Comparison of ENCODE assay signal across 21 cellular contexts in the genomic region with DNA sequence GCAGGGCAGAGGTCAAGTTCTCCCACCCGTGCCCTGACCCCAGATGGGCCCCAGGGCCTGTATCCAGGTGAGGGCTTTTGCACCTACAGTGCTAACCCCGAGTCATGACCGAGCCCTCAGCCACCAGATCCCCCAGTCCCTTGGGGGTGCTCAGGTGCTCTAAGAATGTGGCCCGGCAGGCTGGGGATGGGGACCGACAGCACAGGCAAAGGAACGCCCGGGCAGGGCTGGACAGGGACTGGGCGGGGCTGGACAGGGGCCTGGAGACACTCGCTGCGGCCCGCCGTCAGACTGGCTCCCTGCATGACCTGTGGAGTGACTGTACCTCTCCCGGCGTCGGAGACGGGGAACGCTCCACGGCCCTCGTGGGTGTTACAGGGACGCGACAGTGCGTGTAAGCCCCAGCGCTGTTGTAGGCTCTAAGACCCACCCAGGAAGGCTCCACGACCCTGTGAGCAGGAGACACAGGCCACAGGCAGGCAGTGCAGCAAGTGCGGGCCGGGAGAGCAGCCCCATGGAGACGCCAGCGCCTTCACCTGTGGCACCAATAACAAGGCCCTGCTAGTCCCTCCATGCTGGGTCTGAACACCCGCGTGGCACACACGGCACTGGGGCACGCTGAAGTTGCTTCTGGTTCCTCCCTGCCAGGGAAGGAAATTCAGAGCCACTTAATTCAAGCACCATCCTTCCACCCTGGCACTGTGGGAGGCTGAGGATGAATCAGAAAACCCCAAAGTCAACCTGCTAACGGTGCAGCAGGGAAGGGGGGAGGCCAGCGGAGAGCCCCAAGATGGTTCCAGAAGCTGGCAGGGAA. TPM values are rescaled to one million over a fixed set of nuclear protein-coding genes. Genes with fewer than 3 reads are reported as not detected.
DNase-seq lines count a peak whose midpoint lies in the region; ATAC-seq, FAIRE-seq and TF ChIP-seq lines count a peak whose summit lies in the region.
"Had no signal": no experiment of that assay in that cellular context is flagged by ENCODE, and none has a peak within 500 bp of the region (broad histone marks: within the 10 kb centered on the region; RNA-seq: fewer than 3 reads in every experiment).

No MANE protein-coding gene starts in this region.

- H3K9ac ChIP-seq in GM12878 (ENCODE audit: control insufficient read depth, insufficient read depth, low read length): no peak overlapping the region

- H3K27ac ChIP-seq in GM12878 (ENCODE audit: control insufficient read depth, insufficient read depth) (no peak overlapping the region), lung (ENCODE audit: low read depth in 1 of 2, low read length in 1 of 2) (peak overlapping the region; percentile 11 to 55), stomach (peak overlapping the region in 2 of 5 donors; percentile 6 to 61)
- H3K27ac ChIP-seq: A549, cardiac muscle cell, WERI-Rb-1 had no signal

- no peak overlapping the region for H2AFZ ChIP-seq in GM12878 (ENCODE audit: control insufficient read depth, low read depth, low read length)

- WGBS in GM12878 (ENCODE audit: insufficient coverage, insufficient replicate concordance, low lambda C conversion rate, missing lambda C conversion rate): 66% methylated on average over 34 of the region's 34 CpGs
- WGBS in lung, 2 donors: 76 to 78% methylated on average over 34 of the region's 34 CpGs
- WGBS in stomach, 5 donors: 69 to 83% (median 78%) methylated on average over 18 to 34 of the region's 34 CpGs

- H3K9me3 ChIP-seq in GM12878 (replicated peaks; ENCODE audit: control insufficient read depth, insufficient read depth, low read length): no peaks in the 10 kb centered on the region
- peaks cover 0 to 3% of the 10 kb centered on the region in 2 donors for H3K9me3 ChIP-seq in lung (ENCODE audit: control insufficient read depth in 2 of 2, insufficient read depth in 1 of 2, low read length in 1 of 2)
- H3K9me3 ChIP-seq in stomach: no peaks in the 10 kb centered on the region
- H3K9me3 ChIP-seq: A549, HAP-1 had no signal

- H3K27ac Mint-ChIP-seq in MCF 10A (ENCODE audit: low read depth, unreplicated experiment): no peak overlapping the region
- H3K27ac Mint-ChIP-seq: activated T-helper 1 cell treated with anti-CD3 and anti-CD28 coated beads, Interleukin-12 subunit alpha, Interleukin-12 subunit beta, Interleukin-2, Interleukin-4 antibody, amounts not matched to agents 30 ng/mL and 10 ng/mL and 1 ng/mL, durations not matched to agents 14 hours and 24 hours and 36 hours; CD4-positive, alpha-beta T cell; effector memory CD8-positive, alpha-beta T cell; T-cell had no signal

- no peak for TF ChIP-seq EP300 in GM12878 (IDR thresholded peaks at IDR 0.05; ENCODE audit: borderline replicate concordance in 1 of 2, control insufficient read depth in 1 of 2, low read depth in 2 of 2, low read length in 2 of 2)
- no peak for TF ChIP-seq EP300 in stomach (IDR thresholded peaks at IDR 0.05)

- peak overlapping the region; percentile 56; the same call in 1 of the 2 replicates for H3K4me3 ChIP-seq in GM12878
- no peak overlapping the region for H3K4me3 ChIP-seq in lung
- peak overlapping the region in 3 of 4 donors; percentile 55 to 75 (median 67) for H3K4me3 ChIP-seq in stomach
- H3K4me3 ChIP-seq: A549, cardiac muscle cell, HAP-1 had no signal

- in situ Hi-C loops in T47D (cut with HindIII; ENCODE audit: low pct_unique_long_range_greater_than_20kb, low sequenced_read_pairs) (no loop called here), GM12878 (cut with MboI) (loop anchor here (5.0 kb wide), 1 partner anchor 229 kb away; no protein-coding TSS in a partner anchor)

- intact Hi-C loops in MCF 10A (cut with micrococcal nuclease): no loop called here
- intact Hi-C loops in GM12878 (cut with micrococcal nuclease; ENCODE audit: unreplicated experiment): loop anchor here (5.0 kb wide), 1 partner anchor 34 kb away; no protein-coding TSS in a partner anchor
- intact Hi-C loops in stomach (cut with DNase I; ENCODE audit: low total_unique reads): no loop called here

- 0 out of 3 replicates have a peak, but pooled peaks have one; percentile 4 for ATAC-seq in GM12878
- no peak for ATAC-seq in lung (ENCODE audit: insufficient read depth, low FRiP score)
- no peak for ATAC-seq in HG03196 (IDR thresholded peaks at IDR 0.05; ENCODE audit: unreplicated experiment)
- ATAC-seq: effector memory CD8-positive, alpha-beta T cell; naive thymus-derived CD8-positive, alpha-beta T cell; T-cell had no signal

- H3K36me3 ChIP-seq in GM12878 (ENCODE audit: control insufficient read depth in 2 of 2, insufficient read depth in 2 of 2, low read length in 1 of 2): peaks cover 0 to 2% of the 10 kb centered on the region in 2 experiments; a peak in 3 of 4 replicates
- H3K36me3 ChIP-seq in lung (ENCODE audit: control insufficient read depth in 2 of 2, insufficient read depth in 2 of 2, low read length in 2 of 2): no peaks in the 10 kb centered on the region
- no peaks in the 10 kb centered on the region for H3K36me3 ChIP-seq in stomach
- H3K36me3 ChIP-seq: cardiac muscle cell, HAP-1, WERI-Rb-1 had no signal

- CTCF ChIA-PET in MCF 10A (lab: Yijun Ruan, JAX): no interaction called here
- CTCF ChIA-PET in GM12878 (lab: Yijun Ruan, JAX): no interaction called here

- H3K27me3 ChIP-seq in GM12878 (replicated peaks in 1 of 2; ENCODE audit: control insufficient read depth in 2 of 2, insufficient read depth in 2 of 2, low read length in 1 of 2): peaks cover 0 to 1% of the 10 kb centered on the region in 2 experiments; a peak in 1 of 4 replicates
- no peaks in the 10 kb centered on the region for H3K27me3 ChIP-seq in lung (ENCODE audit: control insufficient read depth, insufficient read depth)
- H3K27me3 ChIP-seq in stomach: peaks cover 0 to 92% (median 41%) of the 10 kb centered on the region in 3 donors

- peak overlapping the region; percentile 90 for H3K4me2 ChIP-seq in GM12878 (ENCODE audit: control insufficient read depth, insufficient read depth)
- H3K4me2 ChIP-seq: A549 had no signal

- peaks cover 43% of the 10 kb centered on the region for H3K4me1 ChIP-seq in GM12878 (ENCODE audit: control insufficient read depth, insufficient read depth, low read length)
- peaks cover 0 to 21% of the 10 kb centered on the region in 2 donors for H3K4me1 ChIP-seq in lung (ENCODE audit: control insufficient read depth in 2 of 2, insufficient read depth in 2 of 2, low read length in 2 of 2)
- peaks cover 25 to 71% (median 58%) of the 10 kb centered on the region in 4 donors for H3K4me1 ChIP-seq in stomach
- H3K4me1 ChIP-seq: HAP-1 had no signal

- no peaks in the 10 kb centered on the region for H3K36me3 Mint-ChIP-seq in MCF 10A (ENCODE audit: insufficient read depth, unreplicated experiment)
- H3K36me3 Mint-ChIP-seq: naive thymus-derived CD8-positive, alpha-beta T cell; T-cell had no signal

- H3K9me3 Mint-ChIP-seq in MCF 10A (ENCODE audit: unreplicated experiment): no peaks in the 10 kb centered on the region
- H3K9me3 Mint-ChIP-seq: activated T-helper 1 cell treated with anti-CD3 and anti-CD28 coated beads, Interleukin-12 subunit alpha, Interleukin-12 subunit beta, Interleukin-2, Interleukin-4 antibody, amounts not matched to agents 30 ng/mL and 10 ng/mL and 1 ng/mL, durations not matched to agents 14 hours and 24 hours and 36 hours; CD4-positive, alpha-beta T cell; effector memory CD8-positive, alpha-beta T cell; naive thymus-derived CD8-positive, alpha-beta T cell; T-cell had no signal

- H3K27me3 Mint-ChIP-seq in MCF 10A (ENCODE audit: insufficient read depth, unreplicated experiment): peaks cover 13% of the 10 kb centered on the region

- H3K4me1 Mint-ChIP-seq in MCF 10A (ENCODE audit: insufficient read depth, unreplicated experiment): no peaks in the 10 kb centered on the region

- TF ChIP-seq RAD21 in GM12878 (IDR thresholded peaks at IDR 0.05; ENCODE audit: insufficient read depth, low read depth, low read length): no peak

- RAD21 ChIA-PET in GM12878 (lab: Charles Lee; ENCODE audit: unreplicated experiment): no interaction called here

- no peaks in the 10 kb centered on the region for H4K20me1 ChIP-seq in GM12878 (ENCODE audit: control insufficient read depth, insufficient read depth)

- TF ChIP-seq POLR2A in GM12878 (IDR thresholded peaks at IDR 0.05; ENCODE audit: low read depth, low read length) (no peak), stomach (IDR thresholded peaks at IDR 0.05) (no peak)

- POLR2A ChIA-PET in MCF 10A (lab: Yijun Ruan, JAX) (no interaction called here), GM12878 (lab: Charles Lee) (interaction anchor here (0.8 to 1.5 kb wide), 2 partner anchors 34 to 40 kb away, joined by 3 to 4 read pairs; no protein-coding TSS in a partner anchor)

- BruUV-seq in MCF 10A (replicated peaks; lab: Mats Ljungman, UMichigan): no TSS peak
- BruUV-seq in GM12878 (replicated peaks; lab: Mats Ljungman, UMichigan): no TSS peak

- no peak overlapping the region for H3K4me3 Mint-ChIP-seq in MCF 10A (ENCODE audit: unreplicated experiment)
- H3K4me3 Mint-ChIP-seq: activated T-helper 1 cell treated with anti-CD3 and anti-CD28 coated beads, Interleukin-12 subunit alpha, Interleukin-12 subunit beta, Interleukin-2, Interleukin-4 antibody, amounts not matched to agents 30 ng/mL and 10 ng/mL and 1 ng/mL, durations not matched to agents 14 hours and 24 hours and 36 hours had no signal

- TF ChIP-seq CTCF in MCF 10A (IDR thresholded peaks at IDR 0.05; ENCODE audit: unreplicated experiment) (no peak), GM12878 (IDR thresholded peaks at IDR 0.05 in 2 of 3, conservative IDR thresholded peaks at IDR 0.05 in 1 of 3; ENCODE audit: control insufficient read depth in 2 of 3, extremely low read depth in 1 of 3, insufficient read depth in 1 of 3, low read depth in 3 of 3, low read length in 3 of 3) (no peak), lung (IDR thresholded peaks at IDR 0.05; ENCODE audit: control extremely low read depth, extremely low read depth) (no peak), stomach (IDR thresholded peaks at IDR 0.05) (no peak)

- peaks cover 21% of the 10 kb centered on the region for H3K79me2 ChIP-seq in GM12878 (ENCODE audit: control insufficient read depth, insufficient read depth, low read length)

- SMC1A ChIA-PET in GM12878 (lab: Charles Lee; ENCODE audit: uncharacterized antibody, unreplicated experiment): no interaction called here

- no peak for FAIRE-seq in GM12878 (lab: Jason Lieb, UNC)
- FAIRE-seq: A549 had no signal

- DNase-seq in T47D (ENCODE audit: low read depth in 1 of 2, low spot score in 1 of 2) (peak; percentile 81 to 84), MCF 10A (ENCODE audit: unreplicated experiment) (no peak), GM12878 (ENCODE audit: low read depth, low spot score) (no peak), lung (ENCODE audit: low spot score) (no peak), stomach (no peak), activated gamma-delta T cell treated with Interleukin-2 at 50 U/mL for 16 hours (no peak), iPS-NIHi7 (ENCODE audit: extremely low spot score) (no peak)
- DNase-seq: activated CD8-positive, alpha-beta memory T cell treated with anti-CD3 and anti-CD28 coated beads for 24 hours; CD4-positive, alpha-beta T cell; DMS53; effector memory CD8-positive, alpha-beta T cell; naive thymus-derived CD8-positive, alpha-beta T cell; NCI-H146; RPMI8226; T-cell; WERI-Rb-1 had no signal

RNA-seq across cellular contexts. Expression of gene CBFA2T3, which starts 38.7 kb away (rescaled TPM):
- total RNA-seq in MCF 10A (2022) (not detected in 2 replicates), GM12878 (2014; rRNA removed) (2.3 and 2.8 TPM in 2 replicates), GM12878 (2014; rRNA removed; fragmentation: Illumina TruSeq; extraction: Trizol) (1.3 and 1.5 TPM in 2 replicates), GM12878 (2021) (35.4 and 42.6 TPM in 2 replicates), lung (10 to 100 TPM in 1 of 2 donors, 1 to 10 TPM in 1; 4.7 to 11.8 TPM), stomach (10 to 100 TPM in 1 of 5 donors, 1 to 10 TPM in 2, under 1 TPM in 2; 0.58 to 57.6 (median 3.5) TPM)
- 44.9 and 56.6 TPM in 2 replicates for total RNA-seq in GM12878 (2013; cell fraction: nucleolus; rRNA removed)
- 4.5 TPM for polyA plus RNA-seq in GM12878 (2011; ENCODE audit: low read depth)
- polyA plus RNA-seq in GM12878 (2011; rRNA removed) (0.75 and 1.6 TPM in 2 replicates), GM12878 (2014; fragmentation: Illumina TruSeq; extraction: Trizol) (5.6 and 6.6 TPM in 2 replicates), GM12878 (2014; fragmentation: Nextera tagmentation; extraction: Ambion mirVana) (1 to 10 TPM in 1 of 2 experiments, under 1 TPM in 1; 0.69 to 1.5 TPM), GM12878 (2014; rRNA removed) (10.2 and 15.6 TPM in 2 replicates), GM12878 (2016; fragmentation: Nextera tagmentation; extraction: Ambion mirVana) (10 to 100 TPM; 14.2 to 14.9 TPM), lung (1 to 10 TPM; 6.2 to 7.0 TPM), stomach (1 to 10 TPM; 1.6 to 2.8 (median 2.1) TPM)
- polyA plus RNA-seq in GM12878 (2011; cell fraction: cytosol; rRNA removed): 1.8 and 2.5 TPM in 2 replicates
- polyA plus RNA-seq in GM12878 (2011; cell fraction: nucleus; rRNA removed): 18.7 and 22.6 TPM in 2 replicates
- 12.9 and 17.4 TPM in 2 replicates for polyA plus RNA-seq in GM12878 (2012)
- polyA minus RNA-seq in GM12878 (2011; rRNA and poly(A)+ RNA removed): 1.7 and 7.0 TPM in 2 replicates
- 4.5 and 5.3 TPM in 2 replicates for polyA minus RNA-seq in GM12878 (2011; cell fraction: cytosol; rRNA and poly(A)+ RNA removed)
- 4.8 and 7.7 TPM in 2 replicates for polyA minus RNA-seq in GM12878 (2011; cell fraction: nucleus; rRNA and poly(A)+ RNA removed)
- total RNA-seq: activated T-helper 1 cell treated with anti-CD3 and anti-CD28 coated beads, Interleukin-12 subunit alpha, Interleukin-12 subunit beta, Interleukin-2, Interleukin-4 antibody, amounts not matched to agents 30 ng/mL and 10 ng/mL and 1 ng/mL, durations not matched to agents 14 hours and 24 hours and 36 hours had no signal

Comparison
In these comparisons a context has a peak if more than half of its experiments do, and no peak if none do; other contexts are left out.
1. DNase-seq: peak in T47D (2 of 2); none in MCF 10A (single experiment), GM12878 (single experiment), lung (single experiment), stomach (single experiment), activated gamma-delta T cell treated with Interleukin-2 at 50 U/mL for 16 hours (single experiment) and iPS-NIHi7 (single experiment).